8 cellular contexts compared by ENCODE assay signal in the genomic region with DNA sequence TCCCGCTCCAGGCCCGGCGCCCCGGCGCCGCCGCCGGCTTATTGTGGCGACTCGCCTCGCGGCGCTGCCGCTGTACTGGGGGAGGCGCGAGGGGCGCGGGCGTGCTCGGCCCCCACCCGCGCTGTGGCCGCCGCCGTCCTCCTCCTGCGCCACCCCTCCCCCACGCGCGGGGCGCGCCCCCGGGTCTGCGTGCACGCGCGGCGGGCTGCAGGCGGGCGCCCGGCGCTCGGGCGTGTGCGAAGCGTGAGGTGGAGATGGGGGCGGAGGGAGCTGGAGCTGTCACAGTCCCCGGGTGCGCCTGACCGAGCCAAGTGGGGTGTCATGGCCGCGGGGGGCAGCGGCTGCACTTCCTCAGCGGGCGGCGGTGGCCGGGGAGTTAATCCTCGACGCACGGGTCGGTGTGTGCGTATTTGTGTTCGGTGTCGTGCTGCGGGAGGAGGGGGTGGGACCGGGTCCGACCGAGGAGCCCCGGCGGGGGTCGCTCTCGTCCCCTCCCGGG. TPM values are rescaled to one million over a fixed set of nuclear protein-coding genes. Genes with fewer than 3 reads are reported as not detected.
DNase-seq lines count a peak whose midpoint lies in the region; ATAC-seq and TF ChIP-seq lines count a peak whose summit lies in the region.

No MANE protein-coding gene starts in this region.

- H3K27me3 ChIP-seq in GM06990 (replicated peaks; ENCODE audit: control insufficient read depth, insufficient read depth, low read length) (no peaks in the 10 kb centered on the region), right cardiac atrium (ENCODE audit: control insufficient read depth, insufficient read depth) (no peaks in the 10 kb centered on the region)

- TF ChIP-seq CTCF in GM06990 (IDR thresholded peaks at IDR 0.05; ENCODE audit: insufficient read depth, low read length, poor library complexity, severe bottlenecking) (no peak), LNCaP clone FGC (IDR thresholded peaks at IDR 0.05; ENCODE audit: control insufficient read depth, extremely low read depth, insufficient read depth) (no peak)

- no peaks in the 10 kb centered on the region for H3K9me3 ChIP-seq in right cardiac atrium (ENCODE audit: control insufficient read depth, low read length)

- H3K27ac ChIP-seq in right cardiac atrium (ENCODE audit: low read length) (peak overlapping the region; percentile 91), urinary bladder (ENCODE audit: low read depth) (peak overlapping the region; percentile 100)

- intact Hi-C loops in right cardiac atrium (cut with DNase I) = no loop called here

- H3K4me1 ChIP-seq in right cardiac atrium (ENCODE audit: control insufficient read depth, insufficient read depth, low read length) (peaks cover 2% of the 10 kb centered on the region), urinary bladder (ENCODE audit: insufficient read depth) (peaks cover 1% of the 10 kb centered on the region)

- DNase-seq in GM06990 (ENCODE audit: extremely low read depth, insufficient read length) (peak; percentile 92), H4 (ENCODE audit: low spot score) (peak; percentile 54), LNCaP clone FGC (ENCODE audit: low read depth) (no peak), T-helper 1 cell (peak; percentile 76 to 86 (median 81)), amygdala (lab: John Stamatoyannopoulos, UW) (peak in 50 of 56 donors; percentile 12 to 96 (median 82)), right cardiac atrium (peak; percentile 87 to 96 (median 95)), putamen (ENCODE audit: low spot score) (peak; percentile 86)

- H3K4me3 ChIP-seq in GM06990 (replicated peaks; ENCODE audit: low read depth, low read length) (peak overlapping the region; percentile 89), LNCaP clone FGC (ENCODE audit: low read depth, low read length) (peak overlapping the region; percentile 65), right cardiac atrium (ENCODE audit: low read length) (peak overlapping the region; percentile 96), urinary bladder (ENCODE audit: low read depth, low read length) (peak overlapping the region; percentile 83)

- no peaks in the 10 kb centered on the region for H3K36me3 ChIP-seq in GM06990 (ENCODE audit: control insufficient read depth, insufficient read depth, low read length)
- H3K36me3 ChIP-seq in urinary bladder (ENCODE audit: insufficient read depth) = no peaks in the 10 kb centered on the region

- under 1% methylated on average over 72 of the region's 72 CpGs for WGBS in right cardiac atrium
- WGBS in urinary bladder = under 1% methylated on average over 72 of the region's 72 CpGs

- peak; percentile 85 to 87 for ATAC-seq in right cardiac atrium

RNA-seq across cellular contexts. Expression of a gene that starts 0.7 kb away (rescaled TPM):
- 4.7 and 6.4 TPM in 2 replicates for total RNA-seq in H4 (2014; rRNA removed; shearing (Covaris generic))
- total RNA-seq in right cardiac atrium (10 to 100 TPM; 16.5 to 21.9 (median 19.1) TPM), urinary bladder (91.7 TPM)
- polyA plus RNA-seq in right cardiac atrium (3.2 TPM), urinary bladder (3.2 TPM)
